8 cellular contexts compared by ENCODE assay signal in genomic region chr17:47323382-47324223, GRCh38. TPM values are rescaled to one million over a fixed set of nuclear protein-coding genes. Genes with fewer than 3 reads are reported as not detected.
DNase-seq lines count a peak whose midpoint lies in the region; ATAC-seq and TF ChIP-seq lines count a peak whose summit lies in the region.

EFCAB13 (plus strand) TSS chr17:47323955; CDS start chr17:47328354, 4,399 bp downstream.

- CTCF ChIA-PET in AG04449 (lab: Yijun Ruan, JAX), result interaction anchor here (1.2 to 2.4 kb wide), 4 partner anchors 8 to 382 kb away, joined by 4 to 10 read pairs (median 6); no protein-coding TSS in a partner anchor
- CTCF ChIA-PET in activated B cell treated with CpG ODN at 0.5 μM for 24 hours (lab: Charles Lee), result interaction anchor here (1.0 to 2.3 kb wide), 5 partner anchors 8 to 291 kb away, joined by 3 to 7 read pairs (median 5); no protein-coding TSS in a partner anchor

- TF ChIP-seq CTCF in AG04449 (IDR thresholded peaks at IDR 0.05; ENCODE audit: insufficient read depth, low read length, missing control alignments), result peak; percentile 10
- TF ChIP-seq CTCF in activated B cell treated with CpG ODN at 0.5 μM for 24 hours (IDR thresholded peaks at IDR 0.05), result no peak
- peak; percentile 2 for TF ChIP-seq CTCF in cardiac fibroblast (IDR thresholded peaks at IDR 0.05; ENCODE audit: low read depth, low read length)

- DNase-seq in AG04449 (ENCODE audit: low read depth, low spot score), result no peak
- peak; percentile 74 for DNase-seq in NCI-H2171 treated with DMSO at 0.1 percent for 48 hours (lab: John Stamatoyannopoulos, UW)
- peak; percentile 85 for DNase-seq in activated B cell treated with CpG ODN at 0.5 μM for 24 hours
- peak; percentile 85 to 89 for DNase-seq in cardiac fibroblast (ENCODE audit: low read depth in 2 of 2)
- peak; percentile 98 for DNase-seq in islet precursor cell
- DNase-seq in stimulated activated CD4-positive, alpha-beta T cell treated with anti-CD3 and anti-CD28 coated beads, Interleukin-12 subunit alpha, Interleukin-12 subunit beta, amount 100 ng/mL, for 48 hours (ENCODE audit: low read depth in 2 of 3, low spot score in 1 of 3), result peak; percentile 48 to 67 (median 50)

- peaks cover 14% of the 10 kb centered on the region for H3K36me3 Mint-ChIP-seq in activated B cell treated with CpG ODN at 0.5 μM for 24 hours (ENCODE audit: low read depth)

- no peaks in the 10 kb centered on the region for H3K9me3 Mint-ChIP-seq in activated B cell treated with CpG ODN at 0.5 μM for 24 hours

- intact Hi-C loops in activated B cell treated with CpG ODN at 0.5 μM for 24 hours (cut with micrococcal nuclease), result loop anchor here (1.0 to 10.0 kb wide), 10 partner anchors 37 to 326 kb away; partner anchors contain the start of genes CDC27, ITGB3, KPNB1 and NPEPPS

- peaks cover 24% of the 10 kb centered on the region for H3K4me1 Mint-ChIP-seq in activated B cell treated with CpG ODN at 0.5 μM for 24 hours

- peak within 1 kb of the TSS; percentile 98 for H3K4me3 Mint-ChIP-seq in activated B cell treated with CpG ODN at 0.5 μM for 24 hours

- POLR2A ChIA-PET in AG04449 (lab: Yijun Ruan, JAX), result interaction anchor here (1.0 to 1.5 kb wide), 2 partner anchors 8 to 29 kb away, joined by 3 to 5 read pairs; no protein-coding TSS in a partner anchor
- POLR2A ChIA-PET in activated B cell treated with CpG ODN at 0.5 μM for 24 hours (lab: Charles Lee), result interaction anchor here (0.5 to 2.8 kb wide), 30 partner anchors 8 to 1271 kb away, joined by 3 to 27 read pairs (median 4); partner anchors contain the start of genes CDC27, ITGB3, KANSL1 and KPNB1

- peak; percentile 79 for ATAC-seq in GM18868 (IDR thresholded peaks at IDR 0.05; ENCODE audit: unreplicated experiment)
- peak; percentile 82 for ATAC-seq in HG03097 (IDR thresholded peaks at IDR 0.05; ENCODE audit: low FRiP score, unreplicated experiment)
- ATAC-seq in activated B cell treated with CpG ODN at 0.5 μM for 24 hours (ENCODE audit: low read depth), result peak; percentile 85

- H3K4me3 ChIP-seq in AG04449 (ENCODE audit: low read depth, low read length), result peak within 1 kb of the TSS; percentile 71
- peak within 1 kb of the TSS; percentile 65 for H3K4me3 ChIP-seq in cardiac fibroblast (replicated peaks in 1 of 2; ENCODE audit: low read depth in 2 of 2, low read length in 2 of 2)

- no peaks in the 10 kb centered on the region for H3K27me3 Mint-ChIP-seq in activated B cell treated with CpG ODN at 0.5 μM for 24 hours

- peak within 1 kb of the TSS; percentile 99 for H3K27ac Mint-ChIP-seq in activated B cell treated with CpG ODN at 0.5 μM for 24 hours

RNA-seq across cellular contexts. Expression of gene EFCAB13, which starts in this region (rescaled TPM):
- 23.6 and 25.4 TPM in 2 replicates for total RNA-seq in activated B cell treated with CpG ODN at 0.5 μM for 24 hours
